ENCODE assay signal across 1 cellular context in the genomic region with DNA sequence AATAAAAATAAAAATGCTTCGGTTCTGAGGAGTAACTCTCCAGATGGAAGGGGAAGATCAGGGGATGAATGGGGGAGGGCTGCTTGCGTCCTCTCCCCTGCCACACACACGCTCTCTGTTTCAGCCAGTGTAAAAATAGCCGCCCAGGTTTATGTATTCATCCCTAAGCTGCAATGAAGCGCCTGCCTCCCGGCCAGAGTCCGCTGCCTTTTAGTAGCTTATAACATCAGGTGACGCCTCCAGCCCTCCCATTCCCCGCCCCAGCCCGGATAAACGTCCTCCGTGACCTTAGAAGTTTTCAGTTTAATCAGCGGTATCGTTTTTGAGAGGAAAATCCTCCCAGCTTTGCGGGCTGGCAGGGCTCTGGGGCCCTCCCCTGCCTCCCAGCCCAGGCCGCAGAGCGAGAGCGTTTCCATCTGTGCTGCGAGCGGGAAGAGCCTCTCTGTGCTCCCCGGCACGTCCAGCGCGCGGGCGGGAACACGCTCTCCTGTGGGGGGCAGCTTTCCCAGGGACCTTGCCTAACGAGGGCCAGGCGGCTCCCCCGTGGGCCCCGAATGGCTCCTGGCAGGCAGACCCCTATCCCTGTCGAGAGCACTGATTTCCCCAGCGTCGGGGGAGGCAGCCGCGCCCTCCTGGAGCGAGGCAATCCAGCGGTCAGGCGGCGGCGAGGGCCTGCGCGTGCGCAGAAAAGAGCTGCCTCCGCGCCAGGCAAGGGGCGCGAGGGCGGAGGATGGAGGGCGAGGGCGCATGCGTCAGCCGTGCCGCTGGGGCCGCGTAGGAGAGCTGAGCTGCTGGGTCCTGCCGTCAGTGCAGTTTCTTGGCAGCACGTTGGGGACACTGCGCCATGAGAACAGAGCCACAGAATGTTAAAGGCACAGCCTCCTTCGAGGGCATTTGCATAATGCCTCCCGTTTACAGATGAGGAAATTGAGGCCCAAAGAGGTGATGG.
A peak's percentile ranks its signal among the peaks of the same experiment; 100 is the strongest.
TF ChIP-seq lines count a peak whose summit lies in the region.

No MANE protein-coding gene starts in this region.

TF ChIP-seq in K562, 482 proteins besides CTCF, POLR2A, EP300 and RAD21 (continued from another document and continues in another):
- TF ChIP-seq, protein P1, sequence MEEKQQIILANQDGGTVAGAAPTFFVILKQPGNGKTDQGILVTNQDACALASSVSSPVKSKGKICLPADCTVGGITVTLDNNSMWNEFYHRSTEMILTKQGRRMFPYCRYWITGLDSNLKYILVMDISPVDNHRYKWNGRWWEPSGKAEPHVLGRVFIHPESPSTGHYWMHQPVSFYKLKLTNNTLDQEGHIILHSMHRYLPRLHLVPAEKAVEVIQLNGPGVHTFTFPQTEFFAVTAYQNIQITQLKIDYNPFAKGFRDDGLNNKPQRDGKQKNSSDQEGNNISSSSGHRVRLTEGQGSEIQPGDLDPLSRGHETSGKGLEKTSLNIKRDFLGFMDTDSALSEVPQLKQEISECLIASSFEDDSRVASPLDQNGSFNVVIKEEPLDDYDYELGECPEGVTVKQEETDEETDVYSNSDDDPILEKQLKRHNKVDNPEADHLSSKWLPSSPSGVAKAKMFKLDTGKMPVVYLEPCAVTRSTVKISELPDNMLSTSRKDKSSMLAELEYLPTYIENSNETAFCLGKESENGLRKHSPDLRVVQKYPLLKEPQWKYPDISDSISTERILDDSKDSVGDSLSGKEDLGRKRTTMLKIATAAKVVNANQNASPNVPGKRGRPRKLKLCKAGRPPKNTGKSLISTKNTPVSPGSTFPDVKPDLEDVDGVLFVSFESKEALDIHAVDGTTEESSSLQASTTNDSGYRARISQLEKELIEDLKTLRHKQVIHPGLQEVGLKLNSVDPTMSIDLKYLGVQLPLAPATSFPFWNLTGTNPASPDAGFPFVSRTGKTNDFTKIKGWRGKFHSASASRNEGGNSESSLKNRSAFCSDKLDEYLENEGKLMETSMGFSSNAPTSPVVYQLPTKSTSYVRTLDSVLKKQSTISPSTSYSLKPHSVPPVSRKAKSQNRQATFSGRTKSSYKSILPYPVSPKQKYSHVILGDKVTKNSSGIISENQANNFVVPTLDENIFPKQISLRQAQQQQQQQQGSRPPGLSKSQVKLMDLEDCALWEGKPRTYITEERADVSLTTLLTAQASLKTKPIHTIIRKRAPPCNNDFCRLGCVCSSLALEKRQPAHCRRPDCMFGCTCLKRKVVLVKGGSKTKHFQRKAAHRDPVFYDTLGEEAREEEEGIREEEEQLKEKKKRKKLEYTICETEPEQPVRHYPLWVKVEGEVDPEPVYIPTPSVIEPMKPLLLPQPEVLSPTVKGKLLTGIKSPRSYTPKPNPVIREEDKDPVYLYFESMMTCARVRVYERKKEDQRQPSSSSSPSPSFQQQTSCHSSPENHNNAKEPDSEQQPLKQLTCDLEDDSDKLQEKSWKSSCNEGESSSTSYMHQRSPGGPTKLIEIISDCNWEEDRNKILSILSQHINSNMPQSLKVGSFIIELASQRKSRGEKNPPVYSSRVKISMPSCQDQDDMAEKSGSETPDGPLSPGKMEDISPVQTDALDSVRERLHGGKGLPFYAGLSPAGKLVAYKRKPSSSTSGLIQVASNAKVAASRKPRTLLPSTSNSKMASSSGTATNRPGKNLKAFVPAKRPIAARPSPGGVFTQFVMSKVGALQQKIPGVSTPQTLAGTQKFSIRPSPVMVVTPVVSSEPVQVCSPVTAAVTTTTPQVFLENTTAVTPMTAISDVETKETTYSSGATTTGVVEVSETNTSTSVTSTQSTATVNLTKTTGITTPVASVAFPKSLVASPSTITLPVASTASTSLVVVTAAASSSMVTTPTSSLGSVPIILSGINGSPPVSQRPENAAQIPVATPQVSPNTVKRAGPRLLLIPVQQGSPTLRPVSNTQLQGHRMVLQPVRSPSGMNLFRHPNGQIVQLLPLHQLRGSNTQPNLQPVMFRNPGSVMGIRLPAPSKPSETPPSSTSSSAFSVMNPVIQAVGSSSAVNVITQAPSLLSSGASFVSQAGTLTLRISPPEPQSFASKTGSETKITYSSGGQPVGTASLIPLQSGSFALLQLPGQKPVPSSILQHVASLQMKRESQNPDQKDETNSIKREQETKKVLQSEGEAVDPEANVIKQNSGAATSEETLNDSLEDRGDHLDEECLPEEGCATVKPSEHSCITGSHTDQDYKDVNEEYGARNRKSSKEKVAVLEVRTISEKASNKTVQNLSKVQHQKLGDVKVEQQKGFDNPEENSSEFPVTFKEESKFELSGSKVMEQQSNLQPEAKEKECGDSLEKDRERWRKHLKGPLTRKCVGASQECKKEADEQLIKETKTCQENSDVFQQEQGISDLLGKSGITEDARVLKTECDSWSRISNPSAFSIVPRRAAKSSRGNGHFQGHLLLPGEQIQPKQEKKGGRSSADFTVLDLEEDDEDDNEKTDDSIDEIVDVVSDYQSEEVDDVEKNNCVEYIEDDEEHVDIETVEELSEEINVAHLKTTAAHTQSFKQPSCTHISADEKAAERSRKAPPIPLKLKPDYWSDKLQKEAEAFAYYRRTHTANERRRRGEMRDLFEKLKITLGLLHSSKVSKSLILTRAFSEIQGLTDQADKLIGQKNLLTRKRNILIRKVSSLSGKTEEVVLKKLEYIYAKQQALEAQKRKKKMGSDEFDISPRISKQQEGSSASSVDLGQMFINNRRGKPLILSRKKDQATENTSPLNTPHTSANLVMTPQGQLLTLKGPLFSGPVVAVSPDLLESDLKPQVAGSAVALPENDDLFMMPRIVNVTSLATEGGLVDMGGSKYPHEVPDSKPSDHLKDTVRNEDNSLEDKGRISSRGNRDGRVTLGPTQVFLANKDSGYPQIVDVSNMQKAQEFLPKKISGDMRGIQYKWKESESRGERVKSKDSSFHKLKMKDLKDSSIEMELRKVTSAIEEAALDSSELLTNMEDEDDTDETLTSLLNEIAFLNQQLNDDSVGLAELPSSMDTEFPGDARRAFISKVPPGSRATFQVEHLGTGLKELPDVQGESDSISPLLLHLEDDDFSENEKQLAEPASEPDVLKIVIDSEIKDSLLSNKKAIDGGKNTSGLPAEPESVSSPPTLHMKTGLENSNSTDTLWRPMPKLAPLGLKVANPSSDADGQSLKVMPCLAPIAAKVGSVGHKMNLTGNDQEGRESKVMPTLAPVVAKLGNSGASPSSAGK (IDR thresholded peaks at IDR 0.05), result peak; percentile 94
- peak; percentile 55; the same call in 1 of the 2 replicates for TF ChIP-seq KLF6 (CRISPR knock-in tag; IDR thresholded peaks at IDR 0.05; ENCODE audit: borderline replicate concordance)
- TF ChIP-seq, protein P2, sequence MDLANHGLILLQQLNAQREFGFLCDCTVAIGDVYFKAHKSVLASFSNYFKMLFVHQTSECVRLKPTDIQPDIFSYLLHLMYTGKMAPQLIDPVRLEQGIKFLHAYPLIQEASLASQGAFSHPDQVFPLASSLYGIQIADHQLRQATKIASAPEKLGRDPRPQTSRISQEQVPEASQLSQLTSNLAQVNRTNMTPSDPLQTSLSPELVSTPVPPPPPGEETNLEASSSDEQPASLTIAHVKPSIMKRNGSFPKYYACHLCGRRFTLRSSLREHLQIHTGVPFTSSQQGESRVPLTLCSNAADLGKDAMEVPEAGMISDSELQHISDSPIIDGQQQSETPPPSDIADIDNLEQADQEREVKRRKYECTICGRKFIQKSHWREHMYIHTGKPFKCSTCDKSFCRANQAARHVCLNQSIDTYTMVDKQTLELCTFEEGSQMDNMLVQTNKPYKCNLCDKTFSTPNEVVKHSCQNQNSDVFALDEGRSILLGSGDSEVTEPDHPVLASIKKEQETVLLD (IDR thresholded peaks at IDR 0.05), result peak; percentile 97
- TF ChIP-seq XRCC5 (IDR thresholded peaks at IDR 0.05; ENCODE audit: low read depth, low read length), result 0 out of 2 replicates have a peak, but pooled peaks have one; percentile 47
- no peak; the same call in 1 of the 2 replicates for TF ChIP-seq KDM2B (CRISPR knock-in tag; IDR thresholded peaks at IDR 0.05)
- TF ChIP-seq, protein P3, sequence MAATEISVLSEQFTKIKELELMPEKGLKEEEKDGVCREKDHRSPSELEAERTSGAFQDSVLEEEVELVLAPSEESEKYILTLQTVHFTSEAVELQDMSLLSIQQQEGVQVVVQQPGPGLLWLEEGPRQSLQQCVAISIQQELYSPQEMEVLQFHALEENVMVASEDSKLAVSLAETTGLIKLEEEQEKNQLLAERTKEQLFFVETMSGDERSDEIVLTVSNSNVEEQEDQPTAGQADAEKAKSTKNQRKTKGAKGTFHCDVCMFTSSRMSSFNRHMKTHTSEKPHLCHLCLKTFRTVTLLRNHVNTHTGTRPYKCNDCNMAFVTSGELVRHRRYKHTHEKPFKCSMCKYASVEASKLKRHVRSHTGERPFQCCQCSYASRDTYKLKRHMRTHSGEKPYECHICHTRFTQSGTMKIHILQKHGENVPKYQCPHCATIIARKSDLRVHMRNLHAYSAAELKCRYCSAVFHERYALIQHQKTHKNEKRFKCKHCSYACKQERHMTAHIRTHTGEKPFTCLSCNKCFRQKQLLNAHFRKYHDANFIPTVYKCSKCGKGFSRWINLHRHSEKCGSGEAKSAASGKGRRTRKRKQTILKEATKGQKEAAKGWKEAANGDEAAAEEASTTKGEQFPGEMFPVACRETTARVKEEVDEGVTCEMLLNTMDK (IDR thresholded peaks at IDR 0.05; ENCODE audit: borderline replicate concordance, insufficient read depth, low read depth, low read length, poor library complexity, severe bottlenecking), result peak; percentile 44
- no peak for TF ChIP-seq PHB (CRISPR knock-in tag; IDR thresholded peaks at IDR 0.05)
- TF ChIP-seq, protein P4, sequence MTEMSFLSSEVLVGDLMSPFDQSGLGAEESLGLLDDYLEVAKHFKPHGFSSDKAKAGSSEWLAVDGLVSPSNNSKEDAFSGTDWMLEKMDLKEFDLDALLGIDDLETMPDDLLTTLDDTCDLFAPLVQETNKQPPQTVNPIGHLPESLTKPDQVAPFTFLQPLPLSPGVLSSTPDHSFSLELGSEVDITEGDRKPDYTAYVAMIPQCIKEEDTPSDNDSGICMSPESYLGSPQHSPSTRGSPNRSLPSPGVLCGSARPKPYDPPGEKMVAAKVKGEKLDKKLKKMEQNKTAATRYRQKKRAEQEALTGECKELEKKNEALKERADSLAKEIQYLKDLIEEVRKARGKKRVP (CRISPR knock-in tag; IDR thresholded peaks at IDR 0.05), result 0 out of 2 replicates have a peak, but pooled peaks have one; percentile 9
- TF ChIP-seq, protein P5, sequence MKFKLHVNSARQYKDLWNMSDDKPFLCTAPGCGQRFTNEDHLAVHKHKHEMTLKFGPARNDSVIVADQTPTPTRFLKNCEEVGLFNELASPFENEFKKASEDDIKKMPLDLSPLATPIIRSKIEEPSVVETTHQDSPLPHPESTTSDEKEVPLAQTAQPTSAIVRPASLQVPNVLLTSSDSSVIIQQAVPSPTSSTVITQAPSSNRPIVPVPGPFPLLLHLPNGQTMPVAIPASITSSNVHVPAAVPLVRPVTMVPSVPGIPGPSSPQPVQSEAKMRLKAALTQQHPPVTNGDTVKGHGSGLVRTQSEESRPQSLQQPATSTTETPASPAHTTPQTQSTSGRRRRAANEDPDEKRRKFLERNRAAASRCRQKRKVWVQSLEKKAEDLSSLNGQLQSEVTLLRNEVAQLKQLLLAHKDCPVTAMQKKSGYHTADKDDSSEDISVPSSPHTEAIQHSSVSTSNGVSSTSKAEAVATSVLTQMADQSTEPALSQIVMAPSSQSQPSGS (CRISPR knock-in tag; IDR thresholded peaks at IDR 0.05), result no peak
- TF ChIP-seq ZBED1 (IDR thresholded peaks at IDR 0.05), result peak; percentile 78
- TF ChIP-seq TSC22D4 (tag; IDR thresholded peaks at IDR 0.05), result no peak
- peak in 2 of 3 experiments; percentile 21 to 70 for TF ChIP-seq YY1 (IDR thresholded peaks at IDR 0.05; ENCODE audit: borderline replicate concordance in 1 of 3, control insufficient read depth in 1 of 3, extremely low read depth in 1 of 3, insufficient read depth in 3 of 3, insufficient read length in 1 of 3, insufficient replicate concordance in 2 of 3, low read depth in 1 of 3, low read length in 2 of 3)
- TF ChIP-seq PCBP2 (IDR thresholded peaks at IDR 0.05; ENCODE audit: low read depth, low read length, poor library complexity, severe bottlenecking), result no peak
- TF ChIP-seq ZNF165 (CRISPR knock-in tag; IDR thresholded peaks at IDR 0.05; ENCODE audit: borderline replicate concordance), result no peak
- TF ChIP-seq EP400 (IDR thresholded peaks at IDR 0.05), result peak; percentile 63
- TF ChIP-seq ZNF274 (IDR thresholded peaks at IDR 0.05; ENCODE audit: borderline replicate concordance, low read depth, low read length), result no peak
- TF ChIP-seq, protein P6, sequence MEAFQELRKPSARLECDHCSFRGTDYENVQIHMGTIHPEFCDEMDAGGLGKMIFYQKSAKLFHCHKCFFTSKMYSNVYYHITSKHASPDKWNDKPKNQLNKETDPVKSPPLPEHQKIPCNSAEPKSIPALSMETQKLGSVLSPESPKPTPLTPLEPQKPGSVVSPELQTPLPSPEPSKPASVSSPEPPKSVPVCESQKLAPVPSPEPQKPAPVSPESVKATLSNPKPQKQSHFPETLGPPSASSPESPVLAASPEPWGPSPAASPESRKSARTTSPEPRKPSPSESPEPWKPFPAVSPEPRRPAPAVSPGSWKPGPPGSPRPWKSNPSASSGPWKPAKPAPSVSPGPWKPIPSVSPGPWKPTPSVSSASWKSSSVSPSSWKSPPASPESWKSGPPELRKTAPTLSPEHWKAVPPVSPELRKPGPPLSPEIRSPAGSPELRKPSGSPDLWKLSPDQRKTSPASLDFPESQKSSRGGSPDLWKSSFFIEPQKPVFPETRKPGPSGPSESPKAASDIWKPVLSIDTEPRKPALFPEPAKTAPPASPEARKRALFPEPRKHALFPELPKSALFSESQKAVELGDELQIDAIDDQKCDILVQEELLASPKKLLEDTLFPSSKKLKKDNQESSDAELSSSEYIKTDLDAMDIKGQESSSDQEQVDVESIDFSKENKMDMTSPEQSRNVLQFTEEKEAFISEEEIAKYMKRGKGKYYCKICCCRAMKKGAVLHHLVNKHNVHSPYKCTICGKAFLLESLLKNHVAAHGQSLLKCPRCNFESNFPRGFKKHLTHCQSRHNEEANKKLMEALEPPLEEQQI (IDR thresholded peaks at IDR 0.05), result no peak
- TF ChIP-seq, protein P7, sequence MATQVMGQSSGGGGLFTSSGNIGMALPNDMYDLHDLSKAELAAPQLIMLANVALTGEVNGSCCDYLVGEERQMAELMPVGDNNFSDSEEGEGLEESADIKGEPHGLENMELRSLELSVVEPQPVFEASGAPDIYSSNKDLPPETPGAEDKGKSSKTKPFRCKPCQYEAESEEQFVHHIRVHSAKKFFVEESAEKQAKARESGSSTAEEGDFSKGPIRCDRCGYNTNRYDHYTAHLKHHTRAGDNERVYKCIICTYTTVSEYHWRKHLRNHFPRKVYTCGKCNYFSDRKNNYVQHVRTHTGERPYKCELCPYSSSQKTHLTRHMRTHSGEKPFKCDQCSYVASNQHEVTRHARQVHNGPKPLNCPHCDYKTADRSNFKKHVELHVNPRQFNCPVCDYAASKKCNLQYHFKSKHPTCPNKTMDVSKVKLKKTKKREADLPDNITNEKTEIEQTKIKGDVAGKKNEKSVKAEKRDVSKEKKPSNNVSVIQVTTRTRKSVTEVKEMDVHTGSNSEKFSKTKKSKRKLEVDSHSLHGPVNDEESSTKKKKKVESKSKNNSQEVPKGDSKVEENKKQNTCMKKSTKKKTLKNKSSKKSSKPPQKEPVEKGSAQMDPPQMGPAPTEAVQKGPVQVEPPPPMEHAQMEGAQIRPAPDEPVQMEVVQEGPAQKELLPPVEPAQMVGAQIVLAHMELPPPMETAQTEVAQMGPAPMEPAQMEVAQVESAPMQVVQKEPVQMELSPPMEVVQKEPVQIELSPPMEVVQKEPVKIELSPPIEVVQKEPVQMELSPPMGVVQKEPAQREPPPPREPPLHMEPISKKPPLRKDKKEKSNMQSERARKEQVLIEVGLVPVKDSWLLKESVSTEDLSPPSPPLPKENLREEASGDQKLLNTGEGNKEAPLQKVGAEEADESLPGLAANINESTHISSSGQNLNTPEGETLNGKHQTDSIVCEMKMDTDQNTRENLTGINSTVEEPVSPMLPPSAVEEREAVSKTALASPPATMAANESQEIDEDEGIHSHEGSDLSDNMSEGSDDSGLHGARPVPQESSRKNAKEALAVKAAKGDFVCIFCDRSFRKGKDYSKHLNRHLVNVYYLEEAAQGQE (CRISPR knock-in tag; IDR thresholded peaks at IDR 0.05; ENCODE audit: low read depth), result peak; percentile 84
- TF ChIP-seq RBFOX2 (IDR thresholded peaks at IDR 0.05; ENCODE audit: low read depth, low read length), result peak; percentile 89
- peak; percentile 64 for TF ChIP-seq SP1 (CRISPR knock-in tag; IDR thresholded peaks at IDR 0.05)
- TF ChIP-seq TEAD4 (IDR thresholded peaks at IDR 0.05; ENCODE audit: low read length), result no peak
- TF ChIP-seq TEAD4 (CRISPR knock-in tag; IDR thresholded peaks at IDR 0.05; ENCODE audit: borderline replicate concordance), result peak; percentile 74; the same call in 1 of the 2 replicates
- TF ChIP-seq ZNF445 (CRISPR knock-in tag; IDR thresholded peaks at IDR 0.05; ENCODE audit: low read depth), result no peak
